Comparison of ENCODE assay signal across 8 cellular contexts in the genomic region with DNA sequence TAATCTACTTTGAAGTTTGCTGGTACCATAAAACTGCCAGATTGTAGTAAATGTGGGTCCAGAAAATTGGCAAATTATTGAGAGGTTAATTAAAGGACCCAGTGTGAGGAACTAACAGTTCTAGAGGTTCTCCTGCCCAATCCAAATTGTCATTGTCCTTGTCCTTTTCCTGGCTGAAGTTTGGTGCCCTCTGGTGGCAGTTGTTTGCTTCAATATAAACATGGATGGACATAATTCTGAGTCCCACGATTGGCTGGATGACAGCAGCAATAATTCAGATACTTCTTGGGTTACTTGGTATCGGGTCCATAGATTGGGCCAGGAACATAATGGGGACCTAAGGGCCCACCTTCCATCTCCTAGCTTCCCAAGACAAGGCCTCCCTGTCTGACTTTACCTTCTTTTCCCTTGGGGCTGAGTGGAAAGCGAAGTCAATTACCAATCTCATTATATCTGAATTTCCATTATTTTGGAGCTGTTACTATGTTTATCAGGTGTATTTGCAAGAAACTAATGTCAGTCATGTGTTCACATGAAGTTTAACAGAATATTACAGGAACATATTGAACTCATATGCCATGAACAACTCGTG. TPM values are rescaled to one million over a fixed set of nuclear protein-coding genes. Genes with fewer than 3 reads are reported as not detected.
A peak's percentile ranks its signal among the peaks of the same experiment; 100 is the strongest.
DNase-seq lines count a peak whose midpoint lies in the region; ATAC-seq and TF ChIP-seq lines count a peak whose summit lies in the region.

No MANE protein-coding gene starts in this region.

- peaks cover 39 to 56% of the 10 kb centered on the region in 2 donors for H3K4me1 Mint-ChIP-seq in immature natural killer cell

- in situ Hi-C loops in astrocyte of the spinal cord (cut with HindIII; ENCODE audit: low sequenced_read_pairs), result no loop called here

- no peak overlapping the region for H3K4me3 ChIP-seq in astrocyte of the spinal cord (ENCODE audit: low read depth, low read length)

- ATAC-seq in GM18520 (IDR thresholded peaks at IDR 0.05; ENCODE audit: unreplicated experiment) (no peak), HG02642 (IDR thresholded peaks at IDR 0.05; ENCODE audit: poor library complexity, unreplicated experiment) (no peak)

- H3K36me3 Mint-ChIP-seq in immature natural killer cell, result peaks cover 10 to 58% (median 34%) of the 10 kb centered on the region in 3 donors

- H3K27ac Mint-ChIP-seq in immature natural killer cell, result peak overlapping the region; percentile 13 to 82 (median 53)

- DNase-seq in GM10266 (ENCODE audit: extremely low spot score) (peak; percentile 23), NCI-H146 (lab: John Stamatoyannopoulos, UW) (peak; percentile 66), T-helper 2 cell (peak in 4 of 5 experiments; percentile 16 to 59 (median 34)), astrocyte of the spinal cord (ENCODE audit: low read depth, low spot score) (peak; percentile 57), immature natural killer cell (peak; percentile 42 to 53 (median 43))
- DNase-seq in stimulated activated CD4-positive, alpha-beta T cell treated with anti-CD3 and anti-CD28 coated beads, Interleukin-2, amount 100 ng/mL, for 24 hours, result peak; percentile 71 to 78

- no peak overlapping the region for H3K4me3 Mint-ChIP-seq in immature natural killer cell

- TF ChIP-seq CTCF in GM10266 (IDR thresholded peaks at IDR 0.05; ENCODE audit: control insufficient read depth, insufficient read depth, low read depth, missing control alignments) (peak; percentile 69), astrocyte of the spinal cord (IDR thresholded peaks at IDR 0.05; ENCODE audit: low read depth, low read length) (peak; percentile 71)

- H3K9me3 Mint-ChIP-seq in immature natural killer cell, result no peaks in the 10 kb centered on the region

- peaks cover 0 to 2% (median 0%) of the 10 kb centered on the region in 3 donors for H3K27me3 Mint-ChIP-seq in immature natural killer cell (ENCODE audit: low read depth in 3 of 3)

RNA-seq across cellular contexts. Expression of gene GARRE1, which starts 33.8 kb away (rescaled TPM):
- 1 to 10 TPM in 2 of 3 donors, under 1 TPM in 1; 0.93 to 4.0 (median 2.7) TPM for polyA plus RNA-seq in immature natural killer cell

RNA-seq across cellular contexts. Expression of gene LSM14A, which starts 48.3 kb away (rescaled TPM):
- 100 to 1,000 TPM; 120 to 175 (median 157) TPM for polyA plus RNA-seq in immature natural killer cell

Comparison
In these comparisons a context has a peak if more than half of its experiments do, and no peak if none do; other contexts are left out.
1. DNase-seq: peak in every context shown above with its lines; median percentile 74 in stimulated activated CD4-positive, alpha-beta T cell treated with anti-CD3 and anti-CD28 coated beads, Interleukin-2, amount 100 ng/mL, for 24 hours; 66 in NCI-H146; 57 in astrocyte of the spinal cord; 43 in immature natural killer cell; 34 in T-helper 2 cell; 23 in GM10266.